ENCODE assay signal across 1 cellular context in genomic region chr20:37527638-37528441, GRCh38.
TF ChIP-seq lines count a peak whose summit lies in the region.

TSS of gene BLCAP (minus strand) at chr20:37527876. CDS start at chr20:37519174, 8,702 bp downstream.

TF ChIP-seq in H1, 55 proteins besides CTCF, POLR2A, EP300 and RAD21:
- TF ChIP-seq CHD2 (IDR thresholded peaks at IDR 0.05; ENCODE audit: low read length) (no peak), ASH2L (IDR thresholded peaks at IDR 0.05; ENCODE audit: low read length) (peak; percentile 62), FOSL1 (IDR thresholded peaks at IDR 0.05; ENCODE audit: insufficient read depth, low read depth, low read length) (no peak), POLR2AphosphoS5 (IDR thresholded peaks at IDR 0.05; ENCODE audit: low read depth, low read length) (peak; percentile 95), NRF1 (IDR thresholded peaks at IDR 0.05; ENCODE audit: low read depth, low read length) (no peak), ATF3 (IDR thresholded peaks at IDR 0.05; ENCODE audit: insufficient read depth, low read depth, low read length) (no peak), SIN3A (conservative IDR thresholded peaks at IDR 0.05 in 1 of 2, IDR thresholded peaks at IDR 0.05 in 1 of 2; ENCODE audit: low read depth in 1 of 2, low read length in 2 of 2) (peak; percentile 80 to 93; a peak in 1 of 4 replicates), KDM4A (IDR thresholded peaks at IDR 0.05; ENCODE audit: low read depth, low read length, severe bottlenecking) (peak; percentile 68), SP4 (IDR thresholded peaks at IDR 0.05; ENCODE audit: low read length) (peak; percentile 100), TAF7 (optimal IDR thresholded peaks at IDR 0.05; ENCODE audit: borderline replicate concordance, low read depth, low read length) (peak; percentile 61), BACH1 (IDR thresholded peaks at IDR 0.05; ENCODE audit: low read length) (peak; percentile 38; the same call in 1 of the 2 replicates), TBP (IDR thresholded peaks at IDR 0.05; ENCODE audit: low read depth, low read length) (peak; percentile 81), ATF2 (IDR thresholded peaks at IDR 0.05; ENCODE audit: low read length) (0 out of 2 replicates have a peak, but pooled peaks have one; percentile 47), PHF8 (conservative IDR thresholded peaks at IDR 0.05; ENCODE audit: low read depth, low read length) (peak; percentile 83), HDAC2 (IDR thresholded peaks at IDR 0.05; ENCODE audit: borderline replicate concordance in 1 of 2, low read depth in 2 of 2, low read length in 2 of 2) (peak in 1 of 2 experiments; percentile 91; a peak in 2 of 4 replicates), TAF1 (IDR thresholded peaks at IDR 0.05; ENCODE audit: low read depth, low read length) (peak; percentile 87), RBBP5 (IDR thresholded peaks at IDR 0.05; ENCODE audit: borderline replicate concordance, low read depth, low read length) (peak; percentile 53; the same call in 1 of the 2 replicates), USF2 (IDR thresholded peaks at IDR 0.05; ENCODE audit: low read length) (no peak), YY1 (IDR thresholded peaks at IDR 0.05; ENCODE audit: low read depth, low read length) (peak; percentile 82), EGR1 (IDR thresholded peaks at IDR 0.05; ENCODE audit: borderline replicate concordance, low read depth, low read length) (peak; percentile 75), RNF2 (IDR thresholded peaks at IDR 0.05; ENCODE audit: borderline replicate concordance, low read depth, low read length, missing control alignments, poor library complexity, severe bottlenecking) (no peak)
